Comparison of ENCODE assay signal across 1 cellular context in genomic region chr6:12233693-12234551, GRCh38.
TF ChIP-seq lines count a peak whose summit lies in the region.

No MANE protein-coding gene starts in this region.

TF ChIP-seq in HEK293, 187 proteins besides CTCF, POLR2A, EP300 and RAD21 (continued from another document):
- TF ChIP-seq ZNF518A (tag by site-specific recombination; conservative IDR thresholded peaks at IDR 0.05; ENCODE audit: low read depth): 0 out of 2 replicates have a peak, but pooled peaks have one; percentile 25
- no peak for TF ChIP-seq ZNF416 (tag by site-specific recombination; IDR thresholded peaks at IDR 0.05)
- no peak for TF ChIP-seq ZNF510 (tag by site-specific recombination; IDR thresholded peaks at IDR 0.05; ENCODE audit: insufficient replicate concordance)
- no peak for TF ChIP-seq ZBTB26 (tag by site-specific recombination; optimal IDR thresholded peaks at IDR 0.05)
- TF ChIP-seq ZNF610 (tag by site-specific recombination; IDR thresholded peaks at IDR 0.05; ENCODE audit: borderline replicate concordance): no peak
- peak; percentile 64; the same call in 1 of the 2 replicates for TF ChIP-seq ZSCAN30 (tag by site-specific recombination; IDR thresholded peaks at IDR 0.05)
- TF ChIP-seq ZNF654 (tag by site-specific recombination; IDR thresholded peaks at IDR 0.05; ENCODE audit: low read depth): peak; percentile 86
- no peak for TF ChIP-seq SETDB1 (IDR thresholded peaks at IDR 0.05; ENCODE audit: insufficient read length, low read length)
- no peak for TF ChIP-seq ZNF707 (tag by site-specific recombination; IDR thresholded peaks at IDR 0.05)
- TF ChIP-seq ZNF114 (tag by site-specific recombination; IDR thresholded peaks at IDR 0.05): no peak
- no peak for TF ChIP-seq KLF1 (tag by site-specific recombination; IDR thresholded peaks at IDR 0.05)
- no peak for TF ChIP-seq ZNF175 (tag by site-specific recombination; IDR thresholded peaks at IDR 0.05)
- no peak for TF ChIP-seq IKZF3 (tag by site-specific recombination; IDR thresholded peaks at IDR 0.05)
- 0 out of 2 replicates have a peak, but pooled peaks have one; percentile 23 for TF ChIP-seq ZBTB44 (tag by site-specific recombination; IDR thresholded peaks at IDR 0.05)
- no peak for TF ChIP-seq WT1 (tag by site-specific recombination; IDR thresholded peaks at IDR 0.05)
- TF ChIP-seq ZNF776 (tag by site-specific recombination; IDR thresholded peaks at IDR 0.05; ENCODE audit: borderline replicate concordance): no peak
- TF ChIP-seq ZSCAN18 (tag by site-specific recombination; IDR thresholded peaks at IDR 0.05): no peak
- TF ChIP-seq ZNF140 (tag by site-specific recombination; IDR thresholded peaks at IDR 0.05): no peak
- no peak for TF ChIP-seq ZNF76 (tag by site-specific recombination; IDR thresholded peaks at IDR 0.05; ENCODE audit: borderline replicate concordance, low read depth)
- no peak for TF ChIP-seq ZNF280D (tag by site-specific recombination; IDR thresholded peaks at IDR 0.05)
- TF ChIP-seq ZNF341 (tag by site-specific recombination; IDR thresholded peaks at IDR 0.05; ENCODE audit: low read depth): no peak
- no peak for TF ChIP-seq ZNF157 (tag by site-specific recombination; IDR thresholded peaks at IDR 0.05)
- TF ChIP-seq ZNF660 (tag by site-specific recombination; IDR thresholded peaks at IDR 0.05): peak; percentile 52; the same call in 1 of the 2 replicates
- no peak for TF ChIP-seq ZNF16 (tag by site-specific recombination; IDR thresholded peaks at IDR 0.05; ENCODE audit: low read depth)
- TF ChIP-seq ZNF335 (tag by site-specific recombination; conservative IDR thresholded peaks at IDR 0.05): no peak
- TF ChIP-seq ZNF449 (tag by site-specific recombination; IDR thresholded peaks at IDR 0.05): no peak
TF ChIP-seq in HEK293: peak in this region for 5.
